In genomic region chr1:16631248-16632043, GRCh38 we compare ENCODE assay signal across 15 cellular contexts. TPM values are rescaled to one million over a fixed set of nuclear protein-coding genes. Genes with fewer than 3 reads are reported as not detected.
DNase-seq lines count a peak whose midpoint lies in the region; ATAC-seq and TF ChIP-seq lines count a peak whose summit lies in the region.
"Had no signal": no experiment of that assay in that cellular context is flagged by ENCODE, and none has a peak within 500 bp of the region (broad histone marks: within the 10 kb centered on the region; RNA-seq: fewer than 3 reads in every experiment).

No MANE protein-coding gene starts in this region.

- H3K27ac Mint-ChIP-seq in natural killer cell treated with Interleukin-12 subunit alpha and Interleukin-12 subunit beta and Interleukin-15 and Interleukin-18, amount 100 ng/mL, for 72 hours = no peak overlapping the region
- H3K27ac Mint-ChIP-seq: T-cell had no signal

- no peak overlapping the region for H3K27ac ChIP-seq in upper lobe of right lung
- no peak overlapping the region for H3K27ac ChIP-seq in esophagus muscularis mucosa (replicated peaks in 1 of 4)
- H3K27ac ChIP-seq: KMS-11 had no signal

- H3K9me3 ChIP-seq in upper lobe of right lung (no peaks in the 10 kb centered on the region), esophagus muscularis mucosa (no peaks in the 10 kb centered on the region), BE2C (no peaks in the 10 kb centered on the region)

- no peak for TF ChIP-seq POLR2A in esophagus muscularis mucosa (IDR thresholded peaks at IDR 0.05; ENCODE audit: low read depth)

- peaks cover 79% of the 10 kb centered on the region for H3K36me3 ChIP-seq in upper lobe of right lung
- H3K36me3 ChIP-seq in esophagus muscularis mucosa = peaks cover 65 to 95% (median 80%) of the 10 kb centered on the region in 4 donors
- H3K36me3 ChIP-seq in BE2C = peaks cover 11% of the 10 kb centered on the region

- peaks cover 5% of the 10 kb centered on the region for H3K36me3 Mint-ChIP-seq in natural killer cell treated with Interleukin-12 subunit alpha and Interleukin-12 subunit beta and Interleukin-15 and Interleukin-18, amount 100 ng/mL, for 72 hours

- WGBS in esophagus muscularis mucosa = 83% methylated on average over 20 of the region's 20 CpGs

- no peaks in the 10 kb centered on the region for H3K27me3 ChIP-seq in upper lobe of right lung
- no peaks in the 10 kb centered on the region for H3K27me3 ChIP-seq in esophagus muscularis mucosa
- no peaks in the 10 kb centered on the region for H3K27me3 ChIP-seq in BE2C

- H3K4me3 Mint-ChIP-seq in natural killer cell treated with Interleukin-12 subunit alpha and Interleukin-12 subunit beta and Interleukin-15 and Interleukin-18, amount 100 ng/mL, for 72 hours = no peak overlapping the region
- H3K4me3 Mint-ChIP-seq: T-cell had no signal

- no peaks in the 10 kb centered on the region for H3K9me3 Mint-ChIP-seq in natural killer cell treated with Interleukin-12 subunit alpha and Interleukin-12 subunit beta and Interleukin-15 and Interleukin-18, amount 100 ng/mL, for 72 hours
- H3K9me3 Mint-ChIP-seq: T-cell had no signal

- intact Hi-C loops in upper lobe of right lung (cut with DNase I) = no loop called here
- intact Hi-C loops in esophagus muscularis mucosa (cut with DNase I) = no loop called here

- TF ChIP-seq CTCF in upper lobe of right lung (IDR thresholded peaks at IDR 0.05) (no peak), esophagus muscularis mucosa (IDR thresholded peaks at IDR 0.05) (no peak), BE2C (IDR thresholded peaks at IDR 0.05; ENCODE audit: low read depth, low read length) (no peak)

- H3K27me3 Mint-ChIP-seq in natural killer cell treated with Interleukin-12 subunit alpha and Interleukin-12 subunit beta and Interleukin-15 and Interleukin-18, amount 100 ng/mL, for 72 hours = no peaks in the 10 kb centered on the region
- H3K27me3 Mint-ChIP-seq: T-cell had no signal

- H3K4me3 ChIP-seq in upper lobe of right lung (no peak overlapping the region), esophagus muscularis mucosa (no peak overlapping the region), BE2C (ENCODE audit: low read depth, low read length) (no peak overlapping the region)
- H3K4me3 ChIP-seq: smooth muscle cell had no signal

- H3K4me1 Mint-ChIP-seq in natural killer cell treated with Interleukin-12 subunit alpha and Interleukin-12 subunit beta and Interleukin-15 and Interleukin-18, amount 100 ng/mL, for 72 hours (ENCODE audit: low read depth in 2 of 2) = peaks cover 0 to 12% of the 10 kb centered on the region in 2 donors

- TF ChIP-seq EP300 in esophagus muscularis mucosa (IDR thresholded peaks at IDR 0.05) = no peak

- peak; percentile 14 for DNase-seq in activated gamma-delta T cell treated with Interleukin-2 at 50 U/mL for 16 hours
- DNase-seq in activated gamma-delta T cell (lab: John Stamatoyannopoulos, UW) = no peak
- DNase-seq in ecto neural progenitor cell (ENCODE audit: low spot score) = peak; percentile 64
- peak; percentile 62 for DNase-seq in natural killer cell treated with Interleukin-12 subunit alpha and Interleukin-12 subunit beta and Interleukin-15 and Interleukin-18, amount 100 ng/mL, for 72 hours (ENCODE audit: low spot score)
- DNase-seq in upper lobe of right lung = peak; percentile 73
- DNase-seq in NCI-H2227 treated with DMSO at 0.1 percent for 48 hours (lab: John Stamatoyannopoulos, UW) = no peak
- no peak for DNase-seq in esophagus muscularis mucosa (ENCODE audit: extremely low spot score)
- no peak for DNase-seq in BE2C
- DNase-seq: DMS53, erythroblast, NCI-H2029 had no signal

- H3K4me1 ChIP-seq in upper lobe of right lung (no peaks in the 10 kb centered on the region), esophagus muscularis mucosa (no peaks in the 10 kb centered on the region), BE2C (no peaks in the 10 kb centered on the region)

- ATAC-seq in natural killer cell treated with Interleukin-12 subunit alpha and Interleukin-12 subunit beta and Interleukin-15 and Interleukin-18, amount 100 ng/mL, for 72 hours = peak in 1 of 2 donors; percentile 44
- peak; percentile 2 for ATAC-seq in upper lobe of right lung
- ATAC-seq: HCT116, T-cell had no signal

RNA-seq across cellular contexts. Expression of gene NBPF1, which starts 18.1 kb away (rescaled TPM):
- 10 to 100 TPM in 1 of 2 donors, 1 to 10 TPM in 1; 6.3 to 10.0 TPM for total RNA-seq in natural killer cell treated with Interleukin-12 subunit alpha and Interleukin-12 subunit beta and Interleukin-15 and Interleukin-18, amount 100 ng/mL, for 72 hours
- total RNA-seq in upper lobe of right lung = 31.2 TPM
- total RNA-seq in esophagus muscularis mucosa = 10 to 100 TPM; 16.6 to 39.2 (median 28.1) TPM
- 9.2 TPM for polyA plus RNA-seq in BE2C (2012; ENCODE audit: insufficient read depth, insufficient read length, low read depth)

RNA-seq across cellular contexts. Expression of gene RNU1-3, which starts 35.3 kb away (rescaled TPM):
- total RNA-seq in natural killer cell treated with Interleukin-12 subunit alpha and Interleukin-12 subunit beta and Interleukin-15 and Interleukin-18, amount 100 ng/mL, for 72 hours = 1,000 to 10,000 TPM; 1,591 to 3,879 TPM
- total RNA-seq in upper lobe of right lung = 6,622 TPM
- under 1 TPM in 2 of 4 donors, not detected in 2; under 0.01 TPM for total RNA-seq in esophagus muscularis mucosa
- polyA plus RNA-seq in BE2C (2012; ENCODE audit: insufficient read depth, insufficient read length, low read depth) = 5.0 TPM

Comparison
In these comparisons a context has a peak if more than half of its experiments do, and no peak if none do; other contexts are left out.
1. DNase-seq: peak in activated gamma-delta T cell treated with Interleukin-2 at 50 U/mL for 16 hours (single experiment), ecto neural progenitor cell (single experiment), natural killer cell treated with Interleukin-12 subunit alpha and Interleukin-12 subunit beta and Interleukin-15 and Interleukin-18, amount 100 ng/mL, for 72 hours (single experiment) and upper lobe of right lung (single experiment); none in activated gamma-delta T cell (single experiment), NCI-H2227 treated with DMSO at 0.1 percent for 48 hours (single experiment), esophagus muscularis mucosa (single experiment) and BE2C (single experiment).
2. RNA of gene RNU1-3, which starts 35.3 kb away (total RNA-seq): 6,622 TPM in upper lobe of right lung (single experiment) and 1,591 to 3,879 TPM in natural killer cell treated with Interleukin-12 subunit alpha and Interleukin-12 subunit beta and Interleukin-15 and Interleukin-18, amount 100 ng/mL, for 72 hours; under 0.01 TPM in esophagus muscularis mucosa; every median in the first group is over 1,000 times any median in the second.